3 cellular contexts compared by ENCODE assay signal in genomic region chr5:20245432-20245974, GRCh38.
"Had no signal": no experiment of that assay in that cellular context is flagged by ENCODE, and none has a peak within 500 bp of the region (broad histone marks: within the 10 kb centered on the region; RNA-seq: fewer than 3 reads in every experiment).

No MANE protein-coding gene starts in this region.

- ATAC-seq: GM12878 had no signal

- DNase-seq: GDM1, GF-D8 had no signal
